2 cellular contexts compared by ENCODE assay signal in genomic region chr4:147003956-147004580, GRCh38.
TF ChIP-seq lines count a peak whose summit lies in the region.

No MANE protein-coding gene starts in this region.

TF ChIP-seq in GM23338, 12 proteins besides CTCF, POLR2A, EP300 and RAD21 (continued from another document):
- TF ChIP-seq ZNF462 (CRISPR knock-in tag; IDR thresholded peaks at IDR 0.05) (no peak; the same call in 1 of the 2 replicates), STAT1 (IDR thresholded peaks at IDR 0.05; ENCODE audit: unreplicated experiment) (no peak), ETS1 (IDR thresholded peaks at IDR 0.05) (no peak)

TF ChIP-seq in WTC11, 78 proteins besides CTCF, POLR2A, EP300 and RAD21 (continued from another document):
- TF ChIP-seq PRDM15 (CRISPR knock-in tag; IDR thresholded peaks at IDR 0.05) (no peak), E2F4 (CRISPR knock-in tag; IDR thresholded peaks at IDR 0.05; ENCODE audit: borderline replicate concordance, low read depth) (no peak), ZNF138 (CRISPR knock-in tag; conservative IDR thresholded peaks at IDR 0.05) (no peak), CREM (CRISPR knock-in tag; IDR thresholded peaks at IDR 0.05) (no peak), RELA (CRISPR knock-in tag; IDR thresholded peaks at IDR 0.05; ENCODE audit: borderline replicate concordance) (no peak), FOXK1 (CRISPR knock-in tag; IDR thresholded peaks at IDR 0.05) (no peak), RORB (CRISPR knock-in tag; IDR thresholded peaks at IDR 0.05) (no peak), JUN (CRISPR knock-in tag; IDR thresholded peaks at IDR 0.05) (no peak), ZNF263 (CRISPR knock-in tag; IDR thresholded peaks at IDR 0.05; ENCODE audit: low read depth) (no peak), USF1 (CRISPR knock-in tag; IDR thresholded peaks at IDR 0.05) (no peak), ZNF121 (CRISPR knock-in tag; IDR thresholded peaks at IDR 0.05) (no peak), ZSCAN18 (CRISPR knock-in tag; IDR thresholded peaks at IDR 0.05) (no peak), TEAD4 (CRISPR knock-in tag; IDR thresholded peaks at IDR 0.05) (no peak)
